In the genomic region with DNA sequence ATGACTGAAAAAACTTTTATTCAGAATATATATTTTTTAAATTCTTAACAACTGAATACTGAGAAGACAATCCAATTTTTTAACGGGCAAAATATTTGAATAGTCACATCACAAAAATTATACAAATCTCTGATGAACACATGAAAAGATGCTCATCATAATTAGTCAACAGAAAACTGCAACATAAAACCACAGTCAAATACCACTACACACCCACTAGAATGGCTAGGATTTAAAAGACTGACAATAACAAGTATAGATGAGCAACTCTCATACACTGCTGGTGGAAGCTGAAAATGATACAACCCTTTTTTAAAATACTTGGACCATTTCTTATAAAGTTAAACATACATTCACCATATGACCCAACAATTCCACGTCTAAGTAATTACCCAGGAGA, we compare ENCODE assay signal across 18 cellular contexts.
"Had no signal": no experiment of that assay in that cellular context is flagged by ENCODE, and none has a peak within 500 bp of the region (broad histone marks: within the 10 kb centered on the region; RNA-seq: fewer than 3 reads in every experiment).

No MANE protein-coding gene starts in this region.

- H3K4me3 Mint-ChIP-seq: activated T-helper 17 cell treated with anti-CD3 and anti-CD28 coated beads, Interleukin-2, amount 50 U/mL, for 72 hours; brain; central memory CD8-positive, alpha-beta T cell; dendritic cell treated with granulocyte-macrophage colony-stimulating factor and Interleukin-4, amounts not matched to agents 40 ng/mL and 50 ng/mL, for 4 days; naive thymus-derived CD8-positive, alpha-beta T cell; stimulated activated naive CD8-positive, alpha-beta T cell treated with anti-CD3 and anti-CD28 coated beads, Interleukin-15, Interleukin-2, amounts not matched to agents 100 ng/mL and 50 ng/mL, for 24 hours; WTC11 had no signal

- H3K9me3 Mint-ChIP-seq: activated T-helper 17 cell treated with anti-CD3 and anti-CD28 coated beads, Interleukin-2, amount 50 U/mL, for 72 hours; central memory CD8-positive, alpha-beta T cell; WTC11 had no signal

- H3K9me3 ChIP-seq: psoas muscle, right lobe of liver, thoracic aorta had no signal

- H3K27ac Mint-ChIP-seq: activated T-helper 17 cell treated with anti-CD3 and anti-CD28 coated beads, Interleukin-2, amount 50 U/mL, for 72 hours; brain; naive thymus-derived CD8-positive, alpha-beta T cell; stimulated activated naive CD8-positive, alpha-beta T cell treated with anti-CD3 and anti-CD28 coated beads, Interleukin-15, Interleukin-2, amounts not matched to agents 100 ng/mL and 50 ng/mL, for 24 hours; WTC11 had no signal

- H3K4me1 ChIP-seq: lower lobe of right lung, psoas muscle, right lobe of liver had no signal

- ATAC-seq: activated T-helper 17 cell treated with anti-CD3 and anti-CD28 coated beads, Interleukin-2, amount 50 U/mL, for 72 hours; lower lobe of right lung; naive thymus-derived CD8-positive, alpha-beta T cell; psoas muscle; right lobe of liver; WTC11 had no signal

- H3K36me3 Mint-ChIP-seq: brain, WTC11 had no signal

- H3K27ac ChIP-seq: lower lobe of right lung, psoas muscle, right lobe of liver, thoracic aorta had no signal

- H3K27me3 Mint-ChIP-seq: activated T-helper 17 cell treated with anti-CD3 and anti-CD28 coated beads, Interleukin-2, amount 50 U/mL, for 72 hours; central memory CD8-positive, alpha-beta T cell; dendritic cell treated with granulocyte-macrophage colony-stimulating factor and Interleukin-4, amounts not matched to agents 40 ng/mL and 50 ng/mL, for 4 days; naive thymus-derived CD8-positive, alpha-beta T cell had no signal

- H3K4me1 Mint-ChIP-seq: brain had no signal

- H3K4me3 ChIP-seq: lower lobe of right lung, psoas muscle, right lobe of liver, thoracic aorta had no signal

- DNase-seq: activated CD4-positive, alpha-beta T cell treated with anti-CD3 and anti-CD28 coated beads for 48 hours; activated naive CD4-positive, alpha-beta T cell treated with anti-CD3 and anti-CD28 coated beads, Interleukin-2, amount 50 U/mL, for 16 hours; amniotic stem cell; glutamatergic neuron; lower lobe of right lung; naive thymus-derived CD8-positive, alpha-beta T cell; nucleus accumbens; psoas muscle; right lobe of liver; stimulated activated CD4-positive, alpha-beta T cell treated with anti-CD3 and anti-CD28 coated beads, Interleukin-2, amount 100 ng/mL, for 48 hours; stimulated activated CD8-positive, alpha-beta memory T cell treated with anti-CD3 and anti-CD28 coated beads, Interleukin-4, amount 100 ng/mL, for 48 hours had no signal

- H3K36me3 ChIP-seq: lower lobe of right lung, right lobe of liver, thoracic aorta had no signal

- H3K27me3 ChIP-seq: right lobe of liver had no signal
